In the genomic region with DNA sequence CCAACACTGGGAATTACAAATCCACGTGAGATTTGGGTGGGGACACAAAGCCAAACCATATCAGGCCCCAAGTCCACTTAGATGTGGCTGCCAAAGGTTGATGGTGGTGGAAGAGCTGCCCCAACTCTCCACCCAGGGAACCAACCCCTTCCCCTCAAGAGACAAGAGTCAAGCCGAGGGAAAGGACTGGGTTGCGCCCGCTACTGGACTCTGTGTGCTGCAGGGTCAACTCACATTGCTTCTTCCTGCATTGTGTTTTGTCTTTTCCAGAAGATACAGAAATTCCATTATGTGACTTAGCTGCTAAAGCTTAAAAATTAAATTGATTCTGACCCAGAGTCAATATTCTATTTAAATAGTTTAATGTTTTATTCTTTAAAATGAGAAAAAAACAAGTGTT, we compare ENCODE assay signal across 13 cellular contexts. TPM values are rescaled to one million over a fixed set of nuclear protein-coding genes. Genes with fewer than 3 reads are reported as not detected.
DNase-seq lines count a peak whose midpoint lies in the region; ATAC-seq and TF ChIP-seq lines count a peak whose summit lies in the region.
"Had no signal": no experiment of that assay in that cellular context is flagged by ENCODE, and none has a peak within 500 bp of the region (broad histone marks: within the 10 kb centered on the region; RNA-seq: fewer than 3 reads in every experiment).

No MANE protein-coding gene starts in this region.

- H3K4me3 ChIP-seq in HCT116 (replicated peaks in 1 of 2; ENCODE audit: low read depth in 1 of 2, low read length in 2 of 2) (no peak overlapping the region), choroid plexus epithelial cell (ENCODE audit: low read depth, low read length) (no peak overlapping the region)
- H3K4me3 ChIP-seq: ovary had no signal

- peaks cover 4% of the 10 kb centered on the region for H3K27me3 ChIP-seq in HCT116 (ENCODE audit: insufficient read depth, low read length)
- H3K27me3 ChIP-seq: ovary had no signal

- CTCF ChIA-PET in HCT116 (lab: Charles Lee) = interaction anchor here (0.6 kb wide), 1 partner anchor 9 kb away, joined by 3 read pairs; no protein-coding TSS in a partner anchor

- H3K36me3 ChIP-seq in HCT116 (ENCODE audit: control insufficient read depth in 1 of 2, insufficient read depth in 2 of 2, low read length in 2 of 2) = no peaks in the 10 kb centered on the region
- H3K36me3 ChIP-seq: ovary had no signal

- TF ChIP-seq RAD21 in HCT116 (IDR thresholded peaks at IDR 0.05; ENCODE audit: low read depth) = no peak

- no peak overlapping the region for H3K4me2 ChIP-seq in HCT116 (ENCODE audit: low read length)
- H3K4me2 ChIP-seq: KMS-11 had no signal

- intact Hi-C loops in HCT116 (cut with micrococcal nuclease) = loop anchor here (1.0 kb wide), 1 partner anchor 140 kb away; no protein-coding TSS in a partner anchor

- POLR2A ChIA-PET in HCT116 (lab: Charles Lee) = no interaction called here

- H3K4me1 Mint-ChIP-seq in type B pancreatic cell (ENCODE audit: unreplicated experiment) = peaks cover 10% of the 10 kb centered on the region

- no peaks in the 10 kb centered on the region for H3K9me3 ChIP-seq in HCT116 (ENCODE audit: control insufficient read depth in 1 of 2, insufficient read depth in 1 of 2, low read depth in 1 of 2, low read length in 2 of 2)
- H3K9me3 ChIP-seq: ovary had no signal

- H3K79me2 ChIP-seq in HCT116 (ENCODE audit: insufficient read depth, low read length) = no peaks in the 10 kb centered on the region

- no peak overlapping the region for H2AFZ ChIP-seq in HCT116 (ENCODE audit: low read depth, low read length, poor library complexity, severe bottlenecking)

- H3K9ac ChIP-seq in HCT116 (ENCODE audit: low read length) = no peak overlapping the region
- H3K9ac ChIP-seq: KMS-11 had no signal

- no peak for TF ChIP-seq POLR2A in HCT116 (IDR thresholded peaks at IDR 0.05; ENCODE audit: borderline replicate concordance, extremely low read depth, insufficient read depth, insufficient read length)

- no peak overlapping the region for H3K27ac ChIP-seq in HCT116 (ENCODE audit: low read depth, low read length)
- H3K27ac ChIP-seq: KMS-11, ovary had no signal

- no peaks in the 10 kb centered on the region for H4K20me1 ChIP-seq in HCT116 (ENCODE audit: insufficient read depth)

- ATAC-seq in HCT116 (peak; percentile 59; the same call in 1 of the 2 replicates), HG02852 (IDR thresholded peaks at IDR 0.05; ENCODE audit: unreplicated experiment) (no peak), HG02759 (IDR thresholded peaks at IDR 0.05; ENCODE audit: unreplicated experiment) (no peak), HG03378 (IDR thresholded peaks at IDR 0.05; ENCODE audit: unreplicated experiment) (no peak)
- ATAC-seq: activated T-cell treated with anti-CD3 and anti-CD28 coated beads, Interleukin-2, amount 50 U/mL, for 4 hours had no signal

- no peaks in the 10 kb centered on the region for H3K9me2 ChIP-seq in HCT116 (ENCODE audit: insufficient read depth)

- TF ChIP-seq CTCF in HCT116 (IDR thresholded peaks at IDR 0.05 in 2 of 3, conservative IDR thresholded peaks at IDR 0.05 in 1 of 3; ENCODE audit: borderline replicate concordance in 1 of 3, insufficient read depth in 1 of 3, low read depth in 2 of 3, low read length in 2 of 3) (peak; percentile 26 to 67 (median 64); a peak in 5 of 6 replicates), choroid plexus epithelial cell (conservative IDR thresholded peaks at IDR 0.05; ENCODE audit: low read depth, low read length) (peak; percentile 33), type B pancreatic cell (conservative IDR thresholded peaks at IDR 0.05) (peak; percentile 35)

- peak; percentile 3 for DNase-seq in stimulated activated CD4-positive, alpha-beta T cell treated with anti-CD3 and anti-CD28 coated beads, Interleukin-12 subunit alpha, Interleukin-12 subunit beta, amount 100 ng/mL, for 4 hours
- DNase-seq in stimulated activated CD4-positive, alpha-beta T cell treated with anti-CD3 and anti-CD28 coated beads, Interleukin-2, amount 100 ng/mL, for 48 hours = no peak
- DNase-seq in HCT116 (ENCODE audit: low read depth, low spot score) = no peak
- no peak for DNase-seq in choroid plexus epithelial cell (ENCODE audit: low read depth)
- no peak for DNase-seq in type B pancreatic cell (ENCODE audit: extremely low spot score, unreplicated experiment)
- DNase-seq: activated T-cell treated with anti-CD3 and anti-CD28 coated beads, Interleukin-2, amount 50 U/mL, for 4 hours; ovary; stimulated activated naive CD4-positive, alpha-beta T cell had no signal

- H3K4me3 Mint-ChIP-seq in type B pancreatic cell = no peak overlapping the region
- H3K4me3 Mint-ChIP-seq: activated T-cell treated with anti-CD3 and anti-CD28 coated beads, Interleukin-2, amount 50 U/mL, for 4 hours; CD4-positive, CD25-positive, alpha-beta regulatory T cell had no signal

- RAD21 ChIA-PET in HCT116 (lab: Charles Lee; ENCODE audit: low non-redundant PET in 1 of 2, low total read pairs in 2 of 2, uncharacterized antibody in 2 of 2, unreplicated experiment in 2 of 2) = no interaction called here

- H3K27me3 Mint-ChIP-seq in type B pancreatic cell = no peaks in the 10 kb centered on the region
- H3K27me3 Mint-ChIP-seq: CD4-positive, CD25-positive, alpha-beta regulatory T cell had no signal

- no peaks in the 10 kb centered on the region for H3K9me3 Mint-ChIP-seq in type B pancreatic cell

- no peak overlapping the region for H3K27ac Mint-ChIP-seq in type B pancreatic cell
- H3K27ac Mint-ChIP-seq: CD4-positive, CD25-positive, alpha-beta regulatory T cell had no signal

- BruUV-seq in HCT116 (replicated peaks; lab: Mats Ljungman, UMichigan) = no TSS peak

- H3K4me1 ChIP-seq in HCT116 (ENCODE audit: control insufficient read depth in 1 of 2, insufficient read depth in 2 of 2, low read length in 2 of 2) = no peaks in the 10 kb centered on the region

- no peaks in the 10 kb centered on the region for H3K36me3 Mint-ChIP-seq in type B pancreatic cell
- H3K36me3 Mint-ChIP-seq: CD4-positive, CD25-positive, alpha-beta regulatory T cell had no signal

TF ChIP-seq in HCT116, 20 proteins besides CTCF, POLR2A, EP300 and RAD21:
- TF ChIP-seq, protein P1, sequence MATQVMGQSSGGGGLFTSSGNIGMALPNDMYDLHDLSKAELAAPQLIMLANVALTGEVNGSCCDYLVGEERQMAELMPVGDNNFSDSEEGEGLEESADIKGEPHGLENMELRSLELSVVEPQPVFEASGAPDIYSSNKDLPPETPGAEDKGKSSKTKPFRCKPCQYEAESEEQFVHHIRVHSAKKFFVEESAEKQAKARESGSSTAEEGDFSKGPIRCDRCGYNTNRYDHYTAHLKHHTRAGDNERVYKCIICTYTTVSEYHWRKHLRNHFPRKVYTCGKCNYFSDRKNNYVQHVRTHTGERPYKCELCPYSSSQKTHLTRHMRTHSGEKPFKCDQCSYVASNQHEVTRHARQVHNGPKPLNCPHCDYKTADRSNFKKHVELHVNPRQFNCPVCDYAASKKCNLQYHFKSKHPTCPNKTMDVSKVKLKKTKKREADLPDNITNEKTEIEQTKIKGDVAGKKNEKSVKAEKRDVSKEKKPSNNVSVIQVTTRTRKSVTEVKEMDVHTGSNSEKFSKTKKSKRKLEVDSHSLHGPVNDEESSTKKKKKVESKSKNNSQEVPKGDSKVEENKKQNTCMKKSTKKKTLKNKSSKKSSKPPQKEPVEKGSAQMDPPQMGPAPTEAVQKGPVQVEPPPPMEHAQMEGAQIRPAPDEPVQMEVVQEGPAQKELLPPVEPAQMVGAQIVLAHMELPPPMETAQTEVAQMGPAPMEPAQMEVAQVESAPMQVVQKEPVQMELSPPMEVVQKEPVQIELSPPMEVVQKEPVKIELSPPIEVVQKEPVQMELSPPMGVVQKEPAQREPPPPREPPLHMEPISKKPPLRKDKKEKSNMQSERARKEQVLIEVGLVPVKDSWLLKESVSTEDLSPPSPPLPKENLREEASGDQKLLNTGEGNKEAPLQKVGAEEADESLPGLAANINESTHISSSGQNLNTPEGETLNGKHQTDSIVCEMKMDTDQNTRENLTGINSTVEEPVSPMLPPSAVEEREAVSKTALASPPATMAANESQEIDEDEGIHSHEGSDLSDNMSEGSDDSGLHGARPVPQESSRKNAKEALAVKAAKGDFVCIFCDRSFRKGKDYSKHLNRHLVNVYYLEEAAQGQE (IDR thresholded peaks at IDR 0.05; ENCODE audit: low read depth) = no peak
- TF ChIP-seq SRF (IDR thresholded peaks at IDR 0.05; ENCODE audit: low read depth) = no peak
- TF ChIP-seq CEBPB (IDR thresholded peaks at IDR 0.05; ENCODE audit: low read depth) = no peak
- TF ChIP-seq YY1 (IDR thresholded peaks at IDR 0.05; ENCODE audit: extremely low read depth, insufficient replicate concordance, low read depth, low read length) = no peak
- no peak for TF ChIP-seq TCF7L2 (IDR thresholded peaks at IDR 0.05; ENCODE audit: borderline replicate concordance, extremely low read depth, insufficient read depth, insufficient read length)
TF ChIP-seq in HCT116: peak in this region for 0.

RNA-seq across cellular contexts. Expression of a gene that starts 58.5 kb away (rescaled TPM):
- total RNA-seq in HCT116 (2021; ENCODE audit: unreplicated experiment) (not detected), type B pancreatic cell (ENCODE audit: low replicate concordance) (5.5 and 7.9 TPM in 2 replicates)
- not detected in 2 replicates for polyA plus RNA-seq in HCT116 (2012)
- total RNA-seq: activated T-cell treated with anti-CD3 and anti-CD28 coated beads, Interleukin-2, amount 50 U/mL, for 4 hours; CD4-positive, CD25-positive, alpha-beta regulatory T cell had no signal
- polyA plus RNA-seq: CD4-positive, CD25-positive, alpha-beta regulatory T cell had no signal
